ENCODE assay signal across 17 cellular contexts in the genomic region with DNA sequence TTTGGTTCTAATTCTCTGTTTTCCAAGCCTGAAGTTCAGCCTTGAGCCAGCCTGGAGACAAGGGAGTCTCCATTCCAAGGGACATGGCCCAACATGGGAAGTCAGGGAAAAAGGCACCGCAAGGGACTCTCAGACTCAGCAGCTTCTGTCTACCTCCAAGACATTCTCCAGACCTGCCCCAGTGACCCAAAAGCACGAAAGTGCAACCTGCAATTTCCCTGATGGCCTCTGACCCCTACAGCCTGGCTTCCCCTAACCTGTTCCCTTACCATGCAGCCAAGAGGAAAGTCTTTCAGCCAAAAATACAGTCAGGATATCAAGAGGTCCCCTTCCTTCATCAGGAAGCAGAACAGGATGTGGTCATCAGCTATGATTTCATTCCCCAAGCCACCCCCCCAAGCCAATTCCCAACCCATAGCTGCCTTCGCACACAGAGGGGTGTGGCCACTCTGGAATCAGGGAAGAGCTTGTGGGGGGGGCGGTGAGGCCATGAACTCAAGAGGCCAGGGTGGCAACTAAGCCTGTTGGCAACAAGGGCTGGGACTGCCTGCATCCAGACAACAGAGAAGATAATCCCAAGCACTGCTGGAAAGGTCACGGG. TPM values are rescaled to one million over a fixed set of nuclear protein-coding genes. Genes with fewer than 3 reads are reported as not detected.
DNase-seq lines count a peak whose midpoint lies in the region; ATAC-seq and TF ChIP-seq lines count a peak whose summit lies in the region.
"Had no signal": no experiment of that assay in that cellular context is flagged by ENCODE, and none has a peak within 500 bp of the region (broad histone marks: within the 10 kb centered on the region; RNA-seq: fewer than 3 reads in every experiment).

No MANE protein-coding gene starts in this region.

- H3K27ac Mint-ChIP-seq in type B pancreatic cell: no peak overlapping the region
- H3K27ac Mint-ChIP-seq: B cell had no signal

- peaks cover 11% of the 10 kb centered on the region for H3K4me1 Mint-ChIP-seq in type B pancreatic cell (ENCODE audit: unreplicated experiment)
- H3K4me1 Mint-ChIP-seq: B cell had no signal

- no peak overlapping the region for H3K4me3 ChIP-seq in right cardiac atrium (ENCODE audit: low read length)
- H3K4me3 ChIP-seq in SJSA1: no peak overlapping the region
- no peak overlapping the region for H3K4me3 ChIP-seq in coronary artery
- H3K4me3 ChIP-seq: vagina had no signal

- H3K4me1 ChIP-seq in right cardiac atrium (ENCODE audit: control insufficient read depth, insufficient read depth, low read length) (peaks cover 4% of the 10 kb centered on the region), SJSA1 (replicated peaks) (peaks cover 47% of the 10 kb centered on the region)

- intact Hi-C loops in right cardiac atrium (cut with DNase I): no loop called here
- intact Hi-C loops in Right ventricle myocardium superior (cut with DNase I): no loop called here

- DNase-seq in right cardiac atrium (peak in 2 of 3 donors; percentile 39 to 65), Right ventricle myocardium superior (no peak), SJSA1 (ENCODE audit: low read depth in 1 of 2, low spot score in 2 of 2) (peak; percentile 35 to 51), fibroblast of peridontal ligament (ENCODE audit: extremely low read depth) (peak; percentile 18), coronary artery (ENCODE audit: low spot score) (no peak), type B pancreatic cell (ENCODE audit: extremely low spot score, unreplicated experiment) (no peak)
- DNase-seq: activated CD4-positive, alpha-beta T cell treated with anti-CD3 and anti-CD28 coated beads, Interleukin-2, amount 50 U/mL, for 1 hour; activated effector memory CD4-positive, alpha-beta T cell treated with Interleukin-2 at 50 U/mL for 16 hours; central memory CD4-positive, alpha-beta T cell; GF-D8; kidney glomerular epithelial cell; NCI-H2081 treated with DMSO at 0.1 percent for 48 hours had no signal

- H3K4me3 Mint-ChIP-seq in type B pancreatic cell: no peak overlapping the region
- H3K4me3 Mint-ChIP-seq: B cell had no signal

- TF ChIP-seq CTCF in coronary artery (IDR thresholded peaks at IDR 0.05) (no peak), type B pancreatic cell (conservative IDR thresholded peaks at IDR 0.05) (no peak)

- H3K9me3 ChIP-seq in right cardiac atrium (ENCODE audit: control insufficient read depth, low read length) (no peaks in the 10 kb centered on the region), SJSA1 (replicated peaks) (no peaks in the 10 kb centered on the region)
- H3K9me3 ChIP-seq: vagina had no signal

- H3K27me3 ChIP-seq in right cardiac atrium (ENCODE audit: control insufficient read depth, insufficient read depth) (no peaks in the 10 kb centered on the region), SJSA1 (replicated peaks) (no peaks in the 10 kb centered on the region)
- H3K27me3 ChIP-seq: vagina had no signal

- H3K27ac ChIP-seq in right cardiac atrium (ENCODE audit: low read length) (no peak overlapping the region), SJSA1 (peak overlapping the region; percentile 5; the same call in 1 of the 2 replicates), coronary artery (no peak overlapping the region)
- H3K27ac ChIP-seq: KMS-11, vagina had no signal

- H3K36me3 Mint-ChIP-seq in type B pancreatic cell: peaks cover 10% of the 10 kb centered on the region

- H3K36me3 ChIP-seq in SJSA1: no peaks in the 10 kb centered on the region; the same call in 1 of the 2 replicates
- H3K36me3 ChIP-seq: vagina had no signal

- ATAC-seq in right cardiac atrium (peak; percentile 15 to 68), Right ventricle myocardium superior (ENCODE audit: poor library complexity) (no peak), GM21723 (IDR thresholded peaks at IDR 0.05; ENCODE audit: unreplicated experiment) (no peak), GM18873 (IDR thresholded peaks at IDR 0.05; ENCODE audit: low FRiP score, unreplicated experiment) (no peak)

- WGBS in right cardiac atrium: 81% methylated on average over 5 of the region's 5 CpGs

- no peaks in the 10 kb centered on the region for H3K9me3 Mint-ChIP-seq in type B pancreatic cell

- H3K27me3 Mint-ChIP-seq in type B pancreatic cell: no peaks in the 10 kb centered on the region
- H3K27me3 Mint-ChIP-seq: B cell had no signal

RNA-seq across cellular contexts. Expression of gene TIAM1, which starts 59.2 kb away (rescaled TPM):
- total RNA-seq in right cardiac atrium (10 to 100 TPM in 1 of 4 donors, 1 to 10 TPM in 3; 6.5 to 13.9 (median 9.0) TPM), Right ventricle myocardium superior (2.9 TPM), type B pancreatic cell (ENCODE audit: low replicate concordance) (49.3 and 67.6 TPM in 2 replicates)
- 3.9 TPM for polyA plus RNA-seq in right cardiac atrium
- total RNA-seq in SJSA1 (2014; rRNA removed; shearing (Covaris generic)): 7.8 and 8.3 TPM in 2 replicates

Comparison
In these comparisons a context has a peak if more than half of its experiments do, and no peak if none do; other contexts are left out.
1. ATAC-seq: peak in right cardiac atrium (2 of 2); none in Right ventricle myocardium superior (single experiment), GM21723 (single experiment) and GM18873 (single experiment).
2. DNase-seq: peak in right cardiac atrium (2 of 3), SJSA1 (2 of 2) and fibroblast of peridontal ligament (single experiment); none in Right ventricle myocardium superior (single experiment), coronary artery (single experiment) and type B pancreatic cell (single experiment).